In the genomic region with DNA sequence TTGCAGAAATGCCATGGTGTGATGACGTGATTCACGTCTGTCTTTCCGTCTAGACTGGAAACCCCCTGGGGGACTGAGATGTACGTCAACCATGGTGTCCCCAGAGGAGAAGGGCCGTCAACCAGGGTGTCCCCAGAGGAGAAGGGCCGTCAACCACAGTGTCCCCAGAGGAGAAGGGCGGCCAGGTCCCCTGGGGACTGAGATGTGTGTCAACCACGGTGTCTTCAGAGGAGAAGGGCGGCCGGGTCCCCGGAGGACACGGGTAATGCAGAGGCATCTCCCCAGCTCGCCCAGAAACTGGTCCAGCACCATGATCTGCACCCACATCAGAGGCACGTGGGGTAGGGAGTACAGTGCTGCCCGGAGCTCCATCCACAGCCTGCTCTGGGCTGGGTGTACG, we compare ENCODE assay signal across 19 cellular contexts. TPM values are rescaled to one million over a fixed set of nuclear protein-coding genes. Genes with fewer than 3 reads are reported as not detected.
"Had no signal": no experiment of that assay in that cellular context is flagged by ENCODE, and none has a peak within 500 bp of the region (broad histone marks: within the 10 kb centered on the region; RNA-seq: fewer than 3 reads in every experiment).

No MANE protein-coding gene starts in this region.

- ATAC-seq: body of pancreas; left colon; mucosa of descending colon; naive thymus-derived CD8-positive, alpha-beta T cell had no signal

- H3K27ac Mint-ChIP-seq: activated naive CD4-positive, alpha-beta T cell treated with anti-CD3 and anti-CD28 coated beads, Interleukin-2, amount 10 ng/mL, durations not matched to agents 7 days and 5 days; activated T-helper 2 cell treated with anti-CD3 and anti-CD28 coated beads, Interferon-gamma antibody, Interleukin-2, Interleukin-4, amounts not matched to agents 10 μg/mL and 5 μg/mL and 100 μg/mL, durations not matched to agents 14 hours and 24 hours and 36 hours; stimulated activated naive CD8-positive, alpha-beta T cell treated with anti-CD3 and anti-CD28 coated beads, Interleukin-15, Interleukin-2, amounts not matched to agents 100 ng/mL and 50 ng/mL, for 24 hours; type B pancreatic cell had no signal

- H3K4me1 ChIP-seq: body of pancreas had no signal

- H3K36me3 Mint-ChIP-seq: naive thymus-derived CD8-positive, alpha-beta T cell; type B pancreatic cell had no signal

- H3K27me3 ChIP-seq: body of pancreas had no signal

- H3K27ac ChIP-seq: body of pancreas, coronary artery, esophagus muscularis mucosa, SK-N-MC, skin epidermis had no signal

- H3K9me3 ChIP-seq: body of pancreas, mucosa of descending colon had no signal

- H3K27me3 Mint-ChIP-seq: stimulated activated naive CD8-positive, alpha-beta T cell treated with anti-CD3 and anti-CD28 coated beads, Interleukin-15, Interleukin-2, amounts not matched to agents 100 ng/mL and 50 ng/mL, for 24 hours had no signal

- H3K9me3 Mint-ChIP-seq: naive thymus-derived CD8-positive, alpha-beta T cell; stimulated activated naive CD8-positive, alpha-beta T cell treated with anti-CD3 and anti-CD28 coated beads, Interleukin-15, Interleukin-2, amounts not matched to agents 100 ng/mL and 50 ng/mL, for 24 hours; type B pancreatic cell had no signal

- DNase-seq: activated CD4-positive, alpha-beta T cell treated with anti-CD3 and anti-CD28 coated beads, Interleukin-2, amount 50 U/mL, for 48 hours; activated naive CD4-positive, alpha-beta T cell treated with anti-CD3 and anti-CD28 coated beads, Interleukin-2, amount 10 ng/mL, durations not matched to agents 7 days and 5 days; body of pancreas; central memory CD4-positive, alpha-beta T cell; effector CD4-positive, alpha-beta T cell; left colon; mammary epithelial cell; nucleus accumbens; stimulated activated CD4-positive, alpha-beta T cell treated with anti-CD3 and anti-CD28 coated beads, Interleukin-4, amount 100 ng/mL, for 4 hours; stimulated activated CD8-positive, alpha-beta memory T cell treated with anti-CD3 and anti-CD28 coated beads, Interleukin-4, amount 100 ng/mL, for 48 hours had no signal

- H3K4me3 ChIP-seq: body of pancreas, coronary artery, esophagus muscularis mucosa, mucosa of descending colon, SK-N-MC, skin epidermis had no signal

- H3K36me3 ChIP-seq: esophagus muscularis mucosa had no signal

- H3K4me1 Mint-ChIP-seq: activated naive CD4-positive, alpha-beta T cell treated with anti-CD3 and anti-CD28 coated beads, Interleukin-2, amount 10 ng/mL, durations not matched to agents 7 days and 5 days; naive thymus-derived CD8-positive, alpha-beta T cell had no signal

- H3K4me3 Mint-ChIP-seq: activated naive CD4-positive, alpha-beta T cell treated with anti-CD3 and anti-CD28 coated beads, Interleukin-2, amount 10 ng/mL, durations not matched to agents 7 days and 5 days; naive thymus-derived CD8-positive, alpha-beta T cell; stimulated activated naive CD8-positive, alpha-beta T cell treated with anti-CD3 and anti-CD28 coated beads, Interleukin-15, Interleukin-2, amounts not matched to agents 100 ng/mL and 50 ng/mL, for 24 hours; type B pancreatic cell had no signal

RNA-seq across cellular contexts. Expression of gene GALNT9, which starts 30.6 kb away (rescaled TPM):
- total RNA-seq: activated T-helper 2 cell treated with anti-CD3 and anti-CD28 coated beads, Interferon-gamma antibody, Interleukin-2, Interleukin-4, amounts not matched to agents 10 μg/mL and 5 μg/mL and 100 μg/mL, durations not matched to agents 14 hours and 24 hours and 36 hours; body of pancreas; mammary epithelial cell; naive thymus-derived CD8-positive, alpha-beta T cell had no signal
